In the genomic region with DNA sequence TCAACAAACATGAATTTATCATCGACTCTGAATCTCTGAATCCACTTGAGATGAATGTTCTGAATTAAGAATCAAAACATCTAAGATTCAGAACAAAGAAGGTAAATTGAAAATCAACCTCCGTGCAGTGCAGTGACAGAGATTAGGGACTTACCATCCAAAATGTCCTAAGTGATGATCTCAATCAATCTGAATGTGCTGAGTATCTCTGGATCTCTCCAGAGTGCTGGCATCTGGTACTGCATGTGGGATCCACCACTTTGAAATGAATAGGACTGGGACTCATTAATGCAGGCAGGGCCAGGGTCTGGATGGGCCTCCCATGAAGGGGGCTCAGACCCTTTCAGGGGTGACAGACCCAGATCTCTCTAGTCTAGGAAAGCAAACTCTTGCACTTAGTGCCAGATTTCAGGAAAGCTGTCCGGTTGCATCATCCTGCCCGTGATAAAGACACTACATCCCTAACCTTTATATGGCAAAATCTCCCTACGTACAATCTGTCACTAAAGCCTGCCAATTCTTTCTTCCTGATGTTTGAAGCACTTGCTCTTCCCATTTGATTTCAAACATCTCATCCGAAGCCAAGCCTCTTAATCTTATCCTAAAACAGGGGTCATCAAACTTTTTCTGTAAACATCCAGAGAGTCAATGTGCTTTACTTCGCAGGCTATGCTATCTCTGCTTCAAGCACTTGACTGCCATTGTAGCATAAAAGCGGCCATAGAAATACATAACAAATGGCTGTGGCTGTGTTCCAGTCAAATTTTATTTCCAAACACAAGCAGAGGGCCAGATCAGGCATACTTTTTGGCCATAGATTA, we compare ENCODE assay signal across 23 cellular contexts.
A peak's percentile ranks its signal among the peaks of the same experiment; 100 is the strongest.
DNase-seq lines count a peak whose midpoint lies in the region; ATAC-seq and TF ChIP-seq lines count a peak whose summit lies in the region.
"Had no signal": no experiment of that assay in that cellular context is flagged by ENCODE, and none has a peak within 500 bp of the region (broad histone marks: within the 10 kb centered on the region; RNA-seq: fewer than 3 reads in every experiment).

No MANE protein-coding gene starts in this region.

- peak; percentile 38 for DNase-seq in AG10803 (ENCODE audit: low read depth)
- DNase-seq in GM04503 (ENCODE audit: low read depth) = peak; percentile 9
- DNase-seq in left cardiac atrium = no peak
- peak; percentile 55 for DNase-seq in osteoblast (ENCODE audit: insufficient read length, low spot score, missing footprints)
- no peak for DNase-seq in osteocyte (ENCODE audit: extremely low spot score, unreplicated experiment)
- DNase-seq in stimulated activated naive CD8-positive, alpha-beta T cell treated with anti-CD3 and anti-CD28 coated beads, Interleukin-15, amount 100 ng/mL, for 72 hours = no peak
- DNase-seq: activated CD4-positive, alpha-beta T cell treated with anti-CD3 and anti-CD28 coated beads, Interleukin-2, amount 50 U/mL, for 4 hours; activated CD8-positive, alpha-beta memory T cell treated with anti-CD3 and anti-CD28 coated beads, Interleukin-2, amount 50 U/mL, for 48 hours; CD4-positive, alpha-beta memory T cell; DMS153; hippocampal formation; NCI-H526 treated with DMSO at 0.1 percent for 48 hours; T-helper 9 cell; testis had no signal

- peaks cover 6% of the 10 kb centered on the region for H3K4me1 ChIP-seq in osteoblast (ENCODE audit: insufficient read depth, low read length)

- no peak overlapping the region for H3K4me3 Mint-ChIP-seq in osteocyte (ENCODE audit: unreplicated experiment)
- H3K4me3 Mint-ChIP-seq in stimulated activated naive CD8-positive, alpha-beta T cell treated with anti-CD3 and anti-CD28 coated beads, Interleukin-15, amount 100 ng/mL, for 72 hours = no peak overlapping the region
- H3K4me3 Mint-ChIP-seq: activated naive CD8-positive, alpha-beta T cell; CD4-positive, alpha-beta memory T cell; central memory CD8-positive, alpha-beta T cell; WTC11 had no signal

- no peak overlapping the region for H3K4me2 ChIP-seq in osteoblast (ENCODE audit: insufficient read depth, low read length)

- peaks cover 14% of the 10 kb centered on the region for H3K4me1 Mint-ChIP-seq in osteocyte (ENCODE audit: unreplicated experiment)
- no peaks in the 10 kb centered on the region for H3K4me1 Mint-ChIP-seq in stimulated activated naive CD8-positive, alpha-beta T cell treated with anti-CD3 and anti-CD28 coated beads, Interleukin-15, amount 100 ng/mL, for 72 hours
- H3K4me1 Mint-ChIP-seq: CD4-positive, alpha-beta memory T cell; central memory CD8-positive, alpha-beta T cell had no signal

- no peaks in the 10 kb centered on the region for H3K36me3 Mint-ChIP-seq in osteocyte (ENCODE audit: unreplicated experiment)
- H3K36me3 Mint-ChIP-seq: activated naive CD8-positive, alpha-beta T cell; CD4-positive, alpha-beta memory T cell had no signal

- no peaks in the 10 kb centered on the region for H3K27me3 ChIP-seq in osteoblast (ENCODE audit: insufficient read depth, low read length)
- H3K27me3 ChIP-seq: ascending aorta, testis, vagina had no signal

- H3K4me3 ChIP-seq in AG10803 (ENCODE audit: low read length) = no peak overlapping the region
- no peak overlapping the region for H3K4me3 ChIP-seq in osteoblast (ENCODE audit: insufficient read depth, low read length)
- H3K4me3 ChIP-seq: ascending aorta, testis, vagina had no signal

- H4K20me1 ChIP-seq in osteoblast (ENCODE audit: insufficient read depth, low read length) = no peaks in the 10 kb centered on the region

- no peak overlapping the region for H2AFZ ChIP-seq in osteoblast (ENCODE audit: low read length)

- no peaks in the 10 kb centered on the region for H3K27me3 Mint-ChIP-seq in osteocyte (ENCODE audit: unreplicated experiment)
- no peaks in the 10 kb centered on the region for H3K27me3 Mint-ChIP-seq in stimulated activated naive CD8-positive, alpha-beta T cell treated with anti-CD3 and anti-CD28 coated beads, Interleukin-15, amount 100 ng/mL, for 72 hours
- H3K27me3 Mint-ChIP-seq: activated naive CD8-positive, alpha-beta T cell; CD4-positive, alpha-beta memory T cell; central memory CD8-positive, alpha-beta T cell had no signal

- intact Hi-C loops in left cardiac atrium (cut with DNase I) = no loop called here

- peaks cover 3% of the 10 kb centered on the region for H3K9me3 ChIP-seq in osteoblast (ENCODE audit: low read depth, low read length)
- H3K9me3 ChIP-seq: ascending aorta, testis, vagina had no signal

- no peak for TF ChIP-seq CTCF in AG10803 (conservative IDR thresholded peaks at IDR 0.05; ENCODE audit: low read length)
- TF ChIP-seq CTCF in osteoblast (IDR thresholded peaks at IDR 0.05; ENCODE audit: extremely low read depth, low read depth, low read length) = no peak
- no peak for TF ChIP-seq CTCF in osteocyte (IDR thresholded peaks at IDR 0.05)

- H3K9me3 Mint-ChIP-seq in osteocyte (ENCODE audit: unreplicated experiment) = no peaks in the 10 kb centered on the region
- peaks cover 10 to 47% of the 10 kb centered on the region in 2 donors for H3K9me3 Mint-ChIP-seq in stimulated activated naive CD8-positive, alpha-beta T cell treated with anti-CD3 and anti-CD28 coated beads, Interleukin-15, amount 100 ng/mL, for 72 hours

- ATAC-seq in left cardiac atrium (peak; percentile 13 to 42), HG02884 (IDR thresholded peaks at IDR 0.05; ENCODE audit: unreplicated experiment) (no peak)
- ATAC-seq in stimulated activated naive CD8-positive, alpha-beta T cell treated with anti-CD3 and anti-CD28 coated beads, Interleukin-15, amount 100 ng/mL, for 72 hours = no peak
- ATAC-seq: sciatic nerve, WTC11 had no signal

- no peaks in the 10 kb centered on the region for H3K79me2 ChIP-seq in osteoblast (ENCODE audit: insufficient read depth, low read length)

- no peak overlapping the region for H3K27ac ChIP-seq in osteoblast (ENCODE audit: low read depth, low read length)
- H3K27ac ChIP-seq: ascending aorta, RWPE1, testis, vagina had no signal

- no peak overlapping the region for H3K27ac Mint-ChIP-seq in osteocyte (ENCODE audit: unreplicated experiment)
- H3K27ac Mint-ChIP-seq in stimulated activated naive CD8-positive, alpha-beta T cell treated with anti-CD3 and anti-CD28 coated beads, Interleukin-15, amount 100 ng/mL, for 72 hours = no peak overlapping the region
- H3K27ac Mint-ChIP-seq: activated naive CD8-positive, alpha-beta T cell; activated T-helper 2 cell treated with anti-CD3 and anti-CD28 coated beads, Interferon-gamma antibody, Interleukin-2, Interleukin-4, amounts not matched to agents 10 μg/mL and 5 μg/mL and 100 μg/mL, durations not matched to agents 14 hours and 24 hours and 36 hours; CD4-positive, alpha-beta memory T cell; WTC11 had no signal

- no peaks in the 10 kb centered on the region for H3K36me3 ChIP-seq in osteoblast (ENCODE audit: insufficient read depth, low read length)
- H3K36me3 ChIP-seq: ascending aorta, vagina had no signal

Comparison
In these comparisons a context has a peak if more than half of its experiments do, and no peak if none do; other contexts are left out.
1. DNase-seq: peak in AG10803 (single experiment), GM04503 (single experiment) and osteoblast (single experiment); none in left cardiac atrium (single experiment), osteocyte (single experiment) and stimulated activated naive CD8-positive, alpha-beta T cell treated with anti-CD3 and anti-CD28 coated beads, Interleukin-15, amount 100 ng/mL, for 72 hours (0 of 2).
2. ATAC-seq: peak in left cardiac atrium (2 of 2); none in stimulated activated naive CD8-positive, alpha-beta T cell treated with anti-CD3 and anti-CD28 coated beads, Interleukin-15, amount 100 ng/mL, for 72 hours (single experiment) and HG02884 (single experiment).